Comparison of ENCODE assay signal across 6 cellular contexts in genomic region chr12:4751654-4752053, GRCh38. TPM values are rescaled to one million over a fixed set of nuclear protein-coding genes. Genes with fewer than 3 reads are reported as not detected.
"Had no signal": no experiment of that assay in that cellular context is flagged by ENCODE, and none has a peak within 500 bp of the region (broad histone marks: within the 10 kb centered on the region; RNA-seq: fewer than 3 reads in every experiment).

No MANE protein-coding gene starts in this region.

RNA-seq across cellular contexts. Expression of gene GALNT8, which starts 31.5 kb away (rescaled TPM):
- total RNA-seq: PC-3, PC-9, RPMI7951, SJSA1, SK-MEL-5 had no signal
- polyA plus RNA-seq: SK-N-SH had no signal
